ENCODE assay signal across 8 cellular contexts in the genomic region with DNA sequence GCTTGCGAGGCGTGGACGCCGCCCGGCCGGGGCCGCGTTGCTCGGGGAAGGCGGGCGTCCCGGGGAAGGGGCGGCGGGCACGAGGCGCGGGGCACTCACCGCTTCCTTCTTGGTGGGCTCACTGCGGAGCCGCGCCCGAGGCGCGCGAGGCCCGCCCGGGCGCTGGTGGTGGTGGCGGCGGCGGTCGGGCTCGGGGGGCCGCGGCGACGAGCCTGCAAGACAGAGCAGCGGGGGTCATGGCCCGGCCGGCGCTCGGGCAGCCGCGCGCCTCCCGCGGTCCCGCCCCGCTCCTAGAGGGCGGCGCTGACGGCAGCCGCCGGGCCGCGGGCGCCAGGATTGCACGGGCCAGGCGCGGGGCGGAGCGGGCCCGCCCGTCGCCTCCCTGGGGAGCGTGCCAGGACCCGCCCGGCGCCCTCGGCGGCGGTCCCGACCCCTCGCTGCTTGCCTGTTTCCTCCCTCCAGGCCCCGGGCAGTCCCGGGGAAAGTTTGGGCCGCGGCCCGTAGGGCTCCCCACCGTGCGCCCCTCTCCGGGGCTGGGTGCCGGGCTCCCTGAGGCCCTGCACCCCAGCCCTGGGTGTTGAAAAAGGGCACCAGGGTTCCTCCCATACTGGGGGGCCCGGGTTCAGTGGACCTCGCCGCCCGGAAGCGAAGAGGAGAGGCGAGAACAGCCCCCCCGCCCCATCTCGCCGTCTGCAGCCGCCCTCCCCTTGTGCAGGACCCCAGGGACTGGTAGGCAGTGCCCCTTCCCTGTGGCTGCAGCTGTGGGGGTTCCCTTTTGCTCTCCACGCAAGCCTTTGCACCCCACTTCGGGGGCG. TPM values are rescaled to one million over a fixed set of nuclear protein-coding genes. Genes with fewer than 3 reads are reported as not detected.
A peak's percentile ranks its signal among the peaks of the same experiment; 100 is the strongest.
DNase-seq lines count a peak whose midpoint lies in the region; ATAC-seq and TF ChIP-seq lines count a peak whose summit lies in the region.

A gene (minus strand): TSS at position 270 of the 815 bp plus-strand sequence. CDS start 15,879 bp downstream, outside the sequence.

- POLR2A ChIA-PET in SK-N-SH (lab: Yijun Ruan, JAX), result no interaction called here
- POLR2A ChIA-PET in naive thymus-derived CD4-positive, alpha-beta T cell (lab: Charles Lee), result no interaction called here

- H3K9me3 Mint-ChIP-seq in naive thymus-derived CD4-positive, alpha-beta T cell, result peaks cover 0 to 1% (median 0%) of the 10 kb centered on the region in 11 donors

- H3K27me3 Mint-ChIP-seq in naive thymus-derived CD4-positive, alpha-beta T cell, result peaks cover 0 to 37% (median 16%) of the 10 kb centered on the region in 5 donors

- no peak for TF ChIP-seq RAD21 in SK-N-SH (IDR thresholded peaks at IDR 0.05; ENCODE audit: low read length)

- H3K4me3 Mint-ChIP-seq in naive thymus-derived CD4-positive, alpha-beta T cell, result peak within 1 kb of the TSS; percentile 70 to 88 (median 83)

- WGBS in SK-N-SH (ENCODE audit: low lambda C conversion rate), result 20% methylated on average over 16 of the region's 96 CpGs

- peaks cover 14% of the 10 kb centered on the region for H3F3A ChIP-seq in SK-N-SH (replicated peaks; ENCODE audit: insufficient read depth)

- H3K4me2 ChIP-seq in SK-N-SH, result peak within 1 kb of the TSS; percentile 98

- no peaks in the 10 kb centered on the region for H3K36me3 ChIP-seq in SK-N-SH (replicated peaks in 1 of 2; ENCODE audit: control insufficient read depth in 1 of 2, insufficient read depth in 2 of 2, low read length in 1 of 2)
- no peaks in the 10 kb centered on the region for H3K36me3 ChIP-seq in naive thymus-derived CD4-positive, alpha-beta T cell (ENCODE audit: control insufficient read depth in 2 of 3, insufficient read depth in 3 of 3, low read length in 3 of 3)

- peak within 1 kb of the TSS in 1 of 9 donors; percentile 72 for H3K27ac Mint-ChIP-seq in naive thymus-derived CD4-positive, alpha-beta T cell

- H3K9me3 ChIP-seq in SK-N-SH, result no peaks in the 10 kb centered on the region
- no peaks in the 10 kb centered on the region for H3K9me3 ChIP-seq in naive thymus-derived CD4-positive, alpha-beta T cell (ENCODE audit: control insufficient read depth in 2 of 3, low read length in 3 of 3)

- peaks cover 4 to 11% (median 5%) of the 10 kb centered on the region in 7 donors for H3K4me1 Mint-ChIP-seq in naive thymus-derived CD4-positive, alpha-beta T cell

- DNase-seq in activated CD4-positive, alpha-beta T cell treated with anti-CD3 and anti-CD28 coated beads for 48 hours, result peak; percentile 17
- DNase-seq in activated CD4-positive, alpha-beta T cell treated with anti-CD3 and anti-CD28 coated beads for 1 hour, result no peak
- DNase-seq in SK-N-SH, result peak; percentile 90
- peak in 2 of 9 donors; percentile 8 to 38 for DNase-seq in naive thymus-derived CD4-positive, alpha-beta T cell

- peak within 1 kb of the TSS; percentile 87 for H2AFZ ChIP-seq in SK-N-SH (ENCODE audit: low read depth)

- H3K79me2 ChIP-seq in SK-N-SH (ENCODE audit: insufficient read depth), result peaks cover 26% of the 10 kb centered on the region

- no peak for TF ChIP-seq CTCF in SK-N-SH (IDR thresholded peaks at IDR 0.05)

- H3K4me1 ChIP-seq in SK-N-SH (ENCODE audit: control insufficient read depth in 1 of 2, insufficient read depth in 2 of 2, low read depth in 1 of 2, low read length in 1 of 2), result peaks cover 14 to 20% of the 10 kb centered on the region in 2 experiments; a peak in 2 of 4 replicates
- peaks cover 0 to 8% of the 10 kb centered on the region in 2 donors for H3K4me1 ChIP-seq in naive thymus-derived CD4-positive, alpha-beta T cell (ENCODE audit: control insufficient read depth in 2 of 2, insufficient read depth in 2 of 2, low read length in 2 of 2)

- intact Hi-C loops in naive thymus-derived CD4-positive, alpha-beta T cell (cut with micrococcal nuclease), result loop anchor here in 1 of 2 donors (5.0 kb wide), 1 partner anchor 34 kb away; no protein-coding TSS in a partner anchor

- peak; percentile 39 for ATAC-seq in HG02973 (IDR thresholded peaks at IDR 0.05; ENCODE audit: unreplicated experiment)
- peak; percentile 60 for ATAC-seq in esophagus mucosa
- peak; percentile 81 for ATAC-seq in naive thymus-derived CD4-positive, alpha-beta T cell
- ATAC-seq in GM19035 (IDR thresholded peaks at IDR 0.05; ENCODE audit: unreplicated experiment), result no peak
- no peak for ATAC-seq in HG03095 (IDR thresholded peaks at IDR 0.05; ENCODE audit: unreplicated experiment)

- no peaks in the 10 kb centered on the region for H3K36me3 Mint-ChIP-seq in naive thymus-derived CD4-positive, alpha-beta T cell

- peak within 1 kb of the TSS; percentile 63; the same call in 1 of the 2 replicates for H3K9ac ChIP-seq in SK-N-SH

- 0 out of 2 replicates have a peak, but pooled peaks cover 3% of the 10 kb centered on the region for H4K20me1 ChIP-seq in SK-N-SH (ENCODE audit: insufficient read depth)

- H3K27ac ChIP-seq in SK-N-SH (ENCODE audit: low read depth in 2 of 2, low read length in 1 of 2), result peak within 1 kb of the TSS in 1 of 2 experiments; percentile 11; a peak in 2 of 4 replicates
- no peak within 1 kb of the TSS for H3K27ac ChIP-seq in naive thymus-derived CD4-positive, alpha-beta T cell (ENCODE audit: low read depth, low read length)

- no peaks in the 10 kb centered on the region for H3K9me2 ChIP-seq in SK-N-SH

- CTCF ChIA-PET in SK-N-SH (lab: Yijun Ruan, JAX), result interaction anchor here (1.0 to 1.7 kb wide), 2 partner anchors 10 to 17 kb away, joined by 4 read pairs; no protein-coding TSS in a partner anchor
- CTCF ChIA-PET in naive thymus-derived CD4-positive, alpha-beta T cell (lab: Charles Lee), result interaction anchor here (1.0 to 1.5 kb wide), 2 partner anchors 9 to 37 kb away, joined by 3 read pairs; no protein-coding TSS in a partner anchor

- TF ChIP-seq EP300 in SK-N-SH (IDR thresholded peaks at IDR 0.05; ENCODE audit: borderline replicate concordance in 1 of 2, low read depth in 1 of 2, low read length in 1 of 2), result no peak

- peak within 1 kb of the TSS; percentile 60 to 84 for H3K4me3 ChIP-seq in SK-N-SH (ENCODE audit: low read depth in 2 of 2, low read length in 1 of 2)
- peak within 1 kb of the TSS; percentile 27 for H3K4me3 ChIP-seq in naive thymus-derived CD4-positive, alpha-beta T cell (ENCODE audit: low read length)

- no peaks in the 10 kb centered on the region for H3K27me3 ChIP-seq in SK-N-SH (ENCODE audit: insufficient read depth)
- H3K27me3 ChIP-seq in naive thymus-derived CD4-positive, alpha-beta T cell (ENCODE audit: control insufficient read depth in 2 of 2, insufficient read depth in 2 of 2, low read length in 2 of 2), result no peaks in the 10 kb centered on the region

TF ChIP-seq in SK-N-SH, 30 proteins besides CTCF, POLR2A, EP300 and RAD21:
- TF ChIP-seq NRF1 (IDR thresholded peaks at IDR 0.05; ENCODE audit: low read depth, low read length), result 0 out of 2 replicates have a peak, but pooled peaks have one; percentile 20
- no peak for TF ChIP-seq EZH2phosphoT487 (IDR thresholded peaks at IDR 0.05; ENCODE audit: borderline replicate concordance, low read depth)
- 0 out of 2 replicates have a peak, but pooled peaks have one; percentile 21 for TF ChIP-seq MXI1 (IDR thresholded peaks at IDR 0.05; ENCODE audit: low read depth, low read length)

RNA-seq across cellular contexts. Expression of the gene that starts here (rescaled TPM):
- polyA plus RNA-seq in SK-N-SH (2012; rRNA removed), result 15.9 and 27.2 TPM in 2 replicates
- polyA plus RNA-seq in SK-N-SH (2012; cell fraction: cytosol; rRNA removed), result 13.7 and 16.7 TPM in 2 replicates
- polyA plus RNA-seq in SK-N-SH (2012; cell fraction: nucleus; rRNA removed), result 20.6 and 35.2 TPM in 2 replicates
- total RNA-seq in esophagus mucosa, result 10.9 TPM
- 10 to 100 TPM in 3 of 5 experiments, 1 to 10 TPM in 1, under 1 TPM in 1; 0.99 to 19.8 (median 11.7) TPM for total RNA-seq in naive thymus-derived CD4-positive, alpha-beta T cell
- 10 to 100 TPM; 13.1 to 16.0 TPM for polyA plus RNA-seq in naive thymus-derived CD4-positive, alpha-beta T cell

Comparison
In these comparisons a context has a peak if more than half of its experiments do, and no peak if none do; other contexts are left out.
1. ATAC-seq: peak in HG02973 (single experiment), esophagus mucosa (single experiment) and naive thymus-derived CD4-positive, alpha-beta T cell (single experiment); none in GM19035 (single experiment) and HG03095 (single experiment).